ENCODE assay signal across 8 cellular contexts in genomic region chr13:72728290-72728605, GRCh38. TPM values are rescaled to one million over a fixed set of nuclear protein-coding genes. Genes with fewer than 3 reads are reported as not detected.
DNase-seq lines count a peak whose midpoint lies in the region; ATAC-seq, FAIRE-seq and TF ChIP-seq lines count a peak whose summit lies in the region.

No MANE protein-coding gene starts in this region.

- H2AFZ ChIP-seq in HepG2 (ENCODE audit: low read length): peak overlapping the region; percentile 45

- peak overlapping the region; percentile 83 for H3K27ac ChIP-seq in HepG2 (ENCODE audit: extremely low read length, insufficient read depth, low read length)
- peak overlapping the region in 3 of 4 donors; percentile 29 to 77 (median 49) for H3K27ac ChIP-seq in tibial nerve

- no peak for TF ChIP-seq CTCF in HepG2 (CRISPR knock-in tag; IDR thresholded peaks at IDR 0.05)
- no peak for TF ChIP-seq CTCF in tibial nerve (IDR thresholded peaks at IDR 0.05)
- no peak for TF ChIP-seq CTCF in GM13977 (IDR thresholded peaks at IDR 0.05; ENCODE audit: extremely low read depth, insufficient read depth, missing control alignments)

- H3K27me3 Mint-ChIP-seq in activated T-cell treated with anti-CD3 and anti-CD28 coated beads, Interleukin-2, amount 50 U/mL, for 24 hours: no peaks in the 10 kb centered on the region
- no peaks in the 10 kb centered on the region for H3K27me3 Mint-ChIP-seq in activated naive CD8-positive, alpha-beta T cell

- no peaks in the 10 kb centered on the region for H4K20me1 ChIP-seq in HepG2 (ENCODE audit: insufficient read depth, low read length)

- no peak for FAIRE-seq in HepG2 (lab: Jason Lieb, UNC)

- H3K79me2 ChIP-seq in HepG2 (ENCODE audit: insufficient read depth, low read length): peaks cover 59% of the 10 kb centered on the region

- peaks cover 76% of the 10 kb centered on the region for H3K36me3 Mint-ChIP-seq in activated T-cell treated with anti-CD3 and anti-CD28 coated beads, Interleukin-2, amount 50 U/mL, for 24 hours (ENCODE audit: low read depth)
- peaks cover 7% of the 10 kb centered on the region for H3K36me3 Mint-ChIP-seq in activated naive CD8-positive, alpha-beta T cell

- TSS peak; percentile 62 for BruUV-seq in HepG2 (replicated peaks; lab: Mats Ljungman, UMichigan)

- TF ChIP-seq POLR2A in HepG2 (IDR thresholded peaks at IDR 0.05; ENCODE audit: insufficient read depth in 1 of 2, low read depth in 2 of 2, low read length in 2 of 2) (no peak), tibial nerve (IDR thresholded peaks at IDR 0.05) (no peak)

- H3K27me3 ChIP-seq in HepG2 (ENCODE audit: control insufficient read depth in 1 of 2, insufficient read depth in 2 of 2, low read length in 2 of 2) (no peaks in the 10 kb centered on the region; a peak in 1 of 5 replicates), tibial nerve (no peaks in the 10 kb centered on the region)

- intact Hi-C loops in HepG2 (cut with micrococcal nuclease; ENCODE audit: unreplicated experiment): no loop called here

- in situ Hi-C loops in HepG2 (cut with HindIII; ENCODE audit: extremely low pct_ligation_motif_present, low pct_unique_long_range_greater_than_20kb) (no loop called here), GM13977 (cut with MboI; ENCODE audit: low pct_unique_long_range_greater_than_20kb, low sequenced_read_pairs, unreplicated experiment) (no loop called here)

- H3K4me3 Mint-ChIP-seq in activated T-cell treated with anti-CD3 and anti-CD28 coated beads, Interleukin-2, amount 50 U/mL, for 24 hours: peak overlapping the region; percentile 95
- H3K4me3 Mint-ChIP-seq in activated naive CD8-positive, alpha-beta T cell: peak overlapping the region; percentile 98

- H3K4me3 ChIP-seq in HepG2 (replicated peaks in 1 of 3; ENCODE audit: insufficient read depth in 1 of 3, low read depth in 2 of 3, low read length in 3 of 3) (peak overlapping the region; percentile 62 to 94 (median 89)), tibial nerve (peak overlapping the region; percentile 62 to 88 (median 82))

- peaks cover 39% of the 10 kb centered on the region for H3K4me1 ChIP-seq in HepG2 (ENCODE audit: insufficient read depth, low read length)
- peaks cover 0 to 28% (median 8%) of the 10 kb centered on the region in 4 donors for H3K4me1 ChIP-seq in tibial nerve

- TF ChIP-seq EP300 in HepG2 (IDR thresholded peaks at IDR 0.05; ENCODE audit: low read depth in 2 of 2, low read length in 2 of 2) (no peak), HepG2 (CRISPR knock-in tag; IDR thresholded peaks at IDR 0.05; ENCODE audit: borderline replicate concordance) (no peak), tibial nerve (IDR thresholded peaks at IDR 0.05) (no peak)

- WGBS in HepG2 (ENCODE audit: low lambda C conversion rate): 0% methylated on average over 3 of the region's 3 CpGs
- WGBS in tibial nerve, 2 donors: 7 to 11% methylated on average over 3 of the region's 3 CpGs

- H3K9me3 Mint-ChIP-seq in activated T-cell treated with anti-CD3 and anti-CD28 coated beads, Interleukin-2, amount 50 U/mL, for 24 hours: no peaks in the 10 kb centered on the region
- H3K9me3 Mint-ChIP-seq in activated naive CD8-positive, alpha-beta T cell (ENCODE audit: low read depth): no peaks in the 10 kb centered on the region

- POLR2A ChIA-PET in HepG2 (lab: Yijun Ruan, JAX): no interaction called here

- no peak for DNase-seq in activated T-cell treated with anti-CD3 and anti-CD28 coated beads, Interleukin-2, amount 50 U/mL, for 24 hours
- DNase-seq in activated T-cell treated with anti-CD3 and anti-CD28 coated beads for 4 hours (no peak), HepG2 (ENCODE audit: low spot score) (no peak), tibial nerve (ENCODE audit: low spot score in 2 of 2) (no peak), GM13977 (ENCODE audit: low spot score) (no peak)

- H3K27ac Mint-ChIP-seq in activated T-cell treated with anti-CD3 and anti-CD28 coated beads, Interleukin-2, amount 50 U/mL, for 24 hours: peak overlapping the region; percentile 94
- H3K27ac Mint-ChIP-seq in activated naive CD8-positive, alpha-beta T cell: peak overlapping the region; percentile 76

- no peak for TF ChIP-seq RAD21 in HepG2 (CRISPR knock-in tag; IDR thresholded peaks at IDR 0.05)

- peak overlapping the region; percentile 91 for H3K4me2 ChIP-seq in HepG2 (ENCODE audit: low read depth, low read length)

- H3K9ac ChIP-seq in HepG2 (ENCODE audit: insufficient read depth, low read depth, low read length): peak overlapping the region; percentile 81

- H3K4me1 Mint-ChIP-seq in activated T-cell treated with anti-CD3 and anti-CD28 coated beads, Interleukin-2, amount 50 U/mL, for 24 hours (ENCODE audit: low read depth): peaks cover 49% of the 10 kb centered on the region
- H3K4me1 Mint-ChIP-seq in activated naive CD8-positive, alpha-beta T cell (ENCODE audit: low read depth): peaks cover 40% of the 10 kb centered on the region

- CTCF ChIA-PET in HepG2 (lab: Yijun Ruan, JAX; ENCODE audit: low intra/inter-chr PET ratio, low total read pairs): no interaction called here

- ATAC-seq in HepG2: no peak
- no peak for ATAC-seq in GM18870 (IDR thresholded peaks at IDR 0.05; ENCODE audit: unreplicated experiment)
- ATAC-seq in GM21367 (IDR thresholded peaks at IDR 0.05; ENCODE audit: unreplicated experiment): no peak

- H3K36me3 ChIP-seq in HepG2 (replicated peaks in 1 of 2; ENCODE audit: control insufficient read depth in 1 of 2, insufficient read depth in 2 of 2, low read length in 2 of 2) (peaks cover 0 to 6% of the 10 kb centered on the region in 2 experiments; a peak in 3 of 5 replicates), tibial nerve (peaks cover 0 to 9% (median 0%) of the 10 kb centered on the region in 3 donors)

- H3K9me3 ChIP-seq in HepG2 (ENCODE audit: low read length) (no peaks in the 10 kb centered on the region), tibial nerve (no peaks in the 10 kb centered on the region)

RNA-seq across cellular contexts. Expression of gene BORA, which starts 0.5 kb away (rescaled TPM):
- total RNA-seq in HepG2 (2016; rRNA removed; fragmentation: Illumina TruSeq; extraction: Trizol): 17.4 and 29.3 TPM in 2 replicates
- 5.3 and 7.4 TPM in 2 replicates for total RNA-seq in HepG2 (2016; cell fraction: cytosol; rRNA removed; fragmentation: Illumina TruSeq; extraction: Trizol; ENCODE audit: low read depth)
- total RNA-seq in HepG2 (2016; cell fraction: insoluble cytoplasmic fraction; rRNA removed; fragmentation: Illumina TruSeq; extraction: Trizol): 17.6 and 30.2 TPM in 2 replicates
- total RNA-seq in HepG2 (2016; cell fraction: membrane; rRNA removed; fragmentation: Illumina TruSeq; extraction: Trizol): 12.0 and 14.7 TPM in 2 replicates
- 13.9 and 17.1 TPM in 2 replicates for total RNA-seq in HepG2 (2016; cell fraction: nucleus; rRNA removed; fragmentation: Illumina TruSeq; extraction: Trizol)
- polyA plus RNA-seq in HepG2 (2011; rRNA removed): 3.1 and 4.0 TPM in 2 replicates
- 1.3 and 2.0 TPM in 2 replicates for polyA plus RNA-seq in HepG2 (2011; cell fraction: cytosol; rRNA removed)
- 3.1 and 3.5 TPM in 2 replicates for polyA plus RNA-seq in HepG2 (2011; cell fraction: nucleus; rRNA removed)
- polyA plus RNA-seq in HepG2 (2012): 2.4 and 4.8 TPM in 2 replicates
- 2.7 and 3.6 TPM in 2 replicates for polyA plus RNA-seq in HepG2 (2016; cell fraction: cytosol; fragmentation: Illumina TruSeq; extraction: Trizol; ENCODE audit: low read depth)
- polyA plus RNA-seq in HepG2 (2016; cell fraction: insoluble cytoplasmic fraction; fragmentation: Illumina TruSeq; extraction: Trizol; ENCODE audit: low read depth): 21.7 and 22.3 TPM in 2 replicates
- polyA plus RNA-seq in HepG2 (2016; cell fraction: membrane; fragmentation: Illumina TruSeq; extraction: Trizol; ENCODE audit: low read depth): 5.5 and 6.2 TPM in 2 replicates
- polyA plus RNA-seq in HepG2 (2016; cell fraction: nucleus; fragmentation: Illumina TruSeq; extraction: Trizol; ENCODE audit: insufficient read depth, low read depth): 13.7 and 17.4 TPM in 2 replicates
- 2.1 and 4.9 TPM in 2 replicates for polyA minus RNA-seq in HepG2 (2011; rRNA and poly(A)+ RNA removed; ENCODE audit: low replicate concordance)
- 2.1 and 3.2 TPM in 2 replicates for polyA minus RNA-seq in HepG2 (2011; cell fraction: cytosol; rRNA and poly(A)+ RNA removed)
- 6.7 and 6.8 TPM in 2 replicates for polyA minus RNA-seq in HepG2 (2011; cell fraction: nucleus; rRNA and poly(A)+ RNA removed)
- 1 to 10 TPM in 3 of 4 donors, under 1 TPM in 1; 0.78 to 3.3 (median 1.9) TPM for total RNA-seq in tibial nerve

RNA-seq across cellular contexts. Expression of gene MZT1, which starts 0.8 kb away (rescaled TPM):
- 17.2 and 28.2 TPM in 2 replicates for total RNA-seq in HepG2 (2016; rRNA removed; fragmentation: Illumina TruSeq; extraction: Trizol)
- 9.3 and 9.6 TPM in 2 replicates for total RNA-seq in HepG2 (2016; cell fraction: cytosol; rRNA removed; fragmentation: Illumina TruSeq; extraction: Trizol; ENCODE audit: low read depth)
- total RNA-seq in HepG2 (2016; cell fraction: insoluble cytoplasmic fraction; rRNA removed; fragmentation: Illumina TruSeq; extraction: Trizol): 19.2 and 26.4 TPM in 2 replicates
- total RNA-seq in HepG2 (2016; cell fraction: membrane; rRNA removed; fragmentation: Illumina TruSeq; extraction: Trizol): 23.5 and 27.2 TPM in 2 replicates
- 7.4 and 7.7 TPM in 2 replicates for total RNA-seq in HepG2 (2016; cell fraction: nucleus; rRNA removed; fragmentation: Illumina TruSeq; extraction: Trizol)
- polyA plus RNA-seq in HepG2 (2011; rRNA removed): 5.6 and 11.7 TPM in 2 replicates
- polyA plus RNA-seq in HepG2 (2011; cell fraction: cytosol; rRNA removed): 4.3 and 5.0 TPM in 2 replicates
- 0.58 and 1.0 TPM in 2 replicates for polyA plus RNA-seq in HepG2 (2011; cell fraction: nucleus; rRNA removed)
- polyA plus RNA-seq in HepG2 (2012): 11.4 and 18.5 TPM in 2 replicates
- polyA plus RNA-seq in HepG2 (2016; cell fraction: cytosol; fragmentation: Illumina TruSeq; extraction: Trizol; ENCODE audit: low read depth): 12.5 and 16.0 TPM in 2 replicates
- polyA plus RNA-seq in HepG2 (2016; cell fraction: insoluble cytoplasmic fraction; fragmentation: Illumina TruSeq; extraction: Trizol; ENCODE audit: low read depth): 39.1 and 43.4 TPM in 2 replicates
- 29.9 and 32.0 TPM in 2 replicates for polyA plus RNA-seq in HepG2 (2016; cell fraction: membrane; fragmentation: Illumina TruSeq; extraction: Trizol; ENCODE audit: low read depth)
- polyA plus RNA-seq in HepG2 (2016; cell fraction: nucleus; fragmentation: Illumina TruSeq; extraction: Trizol; ENCODE audit: insufficient read depth, low read depth): 14.6 and 18.0 TPM in 2 replicates
- 1.5 and 1.9 TPM in 2 replicates for polyA minus RNA-seq in HepG2 (2011; rRNA and poly(A)+ RNA removed; ENCODE audit: low replicate concordance)
- 3.5 and 5.9 TPM in 2 replicates for polyA minus RNA-seq in HepG2 (2011; cell fraction: cytosol; rRNA and poly(A)+ RNA removed)
- polyA minus RNA-seq in HepG2 (2011; cell fraction: nucleus; rRNA and poly(A)+ RNA removed): 2.1 and 3.3 TPM in 2 replicates
- 1 to 10 TPM; 2.7 to 7.6 (median 4.1) TPM for total RNA-seq in tibial nerve

RNA-seq across cellular contexts. Expression of gene DIS3, which starts 53.5 kb away (rescaled TPM):
- total RNA-seq in HepG2 (2016; rRNA removed; fragmentation: Illumina TruSeq; extraction: Trizol) (35.0 and 52.5 TPM in 2 replicates), tibial nerve (10 to 100 TPM; 28.0 to 37.4 (median 30.8) TPM)
- total RNA-seq in HepG2 (2016; cell fraction: cytosol; rRNA removed; fragmentation: Illumina TruSeq; extraction: Trizol; ENCODE audit: low read depth): 3.4 and 3.5 TPM in 2 replicates
- 34.9 and 50.5 TPM in 2 replicates for total RNA-seq in HepG2 (2016; cell fraction: insoluble cytoplasmic fraction; rRNA removed; fragmentation: Illumina TruSeq; extraction: Trizol)
- total RNA-seq in HepG2 (2016; cell fraction: membrane; rRNA removed; fragmentation: Illumina TruSeq; extraction: Trizol): 8.0 and 9.5 TPM in 2 replicates
- 28.8 and 29.1 TPM in 2 replicates for total RNA-seq in HepG2 (2016; cell fraction: nucleus; rRNA removed; fragmentation: Illumina TruSeq; extraction: Trizol)
- polyA plus RNA-seq in HepG2 (2011; rRNA removed): 10.5 and 13.2 TPM in 2 replicates
- 6.4 and 7.0 TPM in 2 replicates for polyA plus RNA-seq in HepG2 (2011; cell fraction: cytosol; rRNA removed)
- 11.8 and 16.9 TPM in 2 replicates for polyA plus RNA-seq in HepG2 (2011; cell fraction: nucleus; rRNA removed)
- 13.8 and 15.7 TPM in 2 replicates for polyA plus RNA-seq in HepG2 (2012)
- 0.75 TPM in 2 replicates for polyA plus RNA-seq in HepG2 (2016; cell fraction: cytosol; fragmentation: Illumina TruSeq; extraction: Trizol; ENCODE audit: low read depth)
- polyA plus RNA-seq in HepG2 (2016; cell fraction: insoluble cytoplasmic fraction; fragmentation: Illumina TruSeq; extraction: Trizol; ENCODE audit: low read depth): 29.2 TPM in 2 replicates
- 2.2 and 3.1 TPM in 2 replicates for polyA plus RNA-seq in HepG2 (2016; cell fraction: membrane; fragmentation: Illumina TruSeq; extraction: Trizol; ENCODE audit: low read depth)
- 23.9 and 28.5 TPM in 2 replicates for polyA plus RNA-seq in HepG2 (2016; cell fraction: nucleus; fragmentation: Illumina TruSeq; extraction: Trizol; ENCODE audit: insufficient read depth, low read depth)
- 11.7 and 18.4 TPM in 2 replicates for polyA minus RNA-seq in HepG2 (2011; rRNA and poly(A)+ RNA removed; ENCODE audit: low replicate concordance)
- polyA minus RNA-seq in HepG2 (2011; cell fraction: cytosol; rRNA and poly(A)+ RNA removed): 16.2 and 18.0 TPM in 2 replicates
- 28.5 and 29.9 TPM in 2 replicates for polyA minus RNA-seq in HepG2 (2011; cell fraction: nucleus; rRNA and poly(A)+ RNA removed)

RNA-seq across cellular contexts. Expression of gene PIBF1, which starts 53.7 kb away (rescaled TPM):
- 15.8 and 16.1 TPM in 2 replicates for total RNA-seq in HepG2 (2016; rRNA removed; fragmentation: Illumina TruSeq; extraction: Trizol)
- 3.2 and 6.6 TPM in 2 replicates for total RNA-seq in HepG2 (2016; cell fraction: cytosol; rRNA removed; fragmentation: Illumina TruSeq; extraction: Trizol; ENCODE audit: low read depth)
- 17.8 and 21.2 TPM in 2 replicates for total RNA-seq in HepG2 (2016; cell fraction: insoluble cytoplasmic fraction; rRNA removed; fragmentation: Illumina TruSeq; extraction: Trizol)
- 4.9 and 5.2 TPM in 2 replicates for total RNA-seq in HepG2 (2016; cell fraction: membrane; rRNA removed; fragmentation: Illumina TruSeq; extraction: Trizol)
- 38.6 and 43.6 TPM in 2 replicates for total RNA-seq in HepG2 (2016; cell fraction: nucleus; rRNA removed; fragmentation: Illumina TruSeq; extraction: Trizol)
- polyA plus RNA-seq in HepG2 (2011; rRNA removed): 1.5 and 4.2 TPM in 2 replicates
- polyA plus RNA-seq in HepG2 (2011; cell fraction: cytosol; rRNA removed): 0.87 and 1.1 TPM in 2 replicates
- 0.98 and 1.3 TPM in 2 replicates for polyA plus RNA-seq in HepG2 (2011; cell fraction: nucleus; rRNA removed)
- polyA plus RNA-seq in HepG2 (2012): 3.5 and 5.4 TPM in 2 replicates
- 0.70 and 1.2 TPM in 2 replicates for polyA plus RNA-seq in HepG2 (2016; cell fraction: cytosol; fragmentation: Illumina TruSeq; extraction: Trizol; ENCODE audit: low read depth)
- polyA plus RNA-seq in HepG2 (2016; cell fraction: insoluble cytoplasmic fraction; fragmentation: Illumina TruSeq; extraction: Trizol; ENCODE audit: low read depth): 10.4 and 13.7 TPM in 2 replicates
- 2.5 and 2.8 TPM in 2 replicates for polyA plus RNA-seq in HepG2 (2016; cell fraction: membrane; fragmentation: Illumina TruSeq; extraction: Trizol; ENCODE audit: low read depth)
- polyA plus RNA-seq in HepG2 (2016; cell fraction: nucleus; fragmentation: Illumina TruSeq; extraction: Trizol; ENCODE audit: insufficient read depth, low read depth): 9.1 and 11.0 TPM in 2 replicates
- polyA minus RNA-seq in HepG2 (2011; rRNA and poly(A)+ RNA removed; ENCODE audit: low replicate concordance): 6.9 and 12.3 TPM in 2 replicates
- polyA minus RNA-seq in HepG2 (2011; cell fraction: cytosol; rRNA and poly(A)+ RNA removed): 4.7 and 5.5 TPM in 2 replicates
- polyA minus RNA-seq in HepG2 (2011; cell fraction: nucleus; rRNA and poly(A)+ RNA removed): 47.3 and 49.7 TPM in 2 replicates
- 10 to 100 TPM; 19.4 to 63.8 (median 40.2) TPM for total RNA-seq in tibial nerve
